ENCODE assay signal across 9 cellular contexts in the genomic region with DNA sequence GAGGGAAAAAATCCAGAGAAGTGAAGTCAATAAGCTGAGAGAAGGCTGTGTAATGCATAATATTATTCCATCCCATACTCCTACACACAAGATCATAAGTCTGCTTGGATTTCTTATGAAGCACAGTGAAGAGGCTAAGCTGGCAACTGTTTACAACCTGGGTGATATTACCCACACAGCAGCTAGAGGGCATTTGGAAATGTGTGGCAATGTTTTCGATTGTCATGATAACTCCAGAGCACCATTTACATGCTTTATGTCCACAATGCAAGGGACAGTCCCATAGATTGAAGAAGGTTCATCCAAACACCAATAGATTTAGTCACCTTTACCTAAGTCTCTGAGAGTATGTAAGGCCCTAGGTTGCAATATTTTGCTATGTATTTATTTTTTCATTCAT.
DNase-seq lines count a peak whose midpoint lies in the region; ATAC-seq, FAIRE-seq and TF ChIP-seq lines count a peak whose summit lies in the region.
"Had no signal": no experiment of that assay in that cellular context is flagged by ENCODE, and none has a peak within 500 bp of the region (broad histone marks: within the 10 kb centered on the region; RNA-seq: fewer than 3 reads in every experiment).

No MANE protein-coding gene starts in this region.

- H3K27me3 Mint-ChIP-seq in neural progenitor cell (ENCODE audit: insufficient read depth, low read depth): peaks cover 2% of the 10 kb centered on the region
- H3K27me3 Mint-ChIP-seq in T-helper 2 cell treated with Interferon-gamma antibody and Interleukin-4, amounts not matched to agents 5 μg/mL and 100 μg/mL, for 36 hours (ENCODE audit: low read depth): peaks cover 12% of the 10 kb centered on the region

- H3K4me3 ChIP-seq in GM12875 (ENCODE audit: low read depth, low read length) (no peak overlapping the region), GM12878 (no peak overlapping the region), neural progenitor cell (no peak overlapping the region)
- H3K4me3 ChIP-seq: SJCRH30 had no signal

- POLR2A ChIA-PET in GM12878 (lab: Charles Lee): no interaction called here

- TF ChIP-seq RAD21 in GM12878 (IDR thresholded peaks at IDR 0.05; ENCODE audit: insufficient read depth, low read depth, low read length): peak; percentile 31

- RAD21 ChIA-PET in GM12878 (lab: Charles Lee; ENCODE audit: unreplicated experiment): no interaction called here

- H4K20me1 ChIP-seq in GM12878 (ENCODE audit: control insufficient read depth, insufficient read depth): no peaks in the 10 kb centered on the region
- H4K20me1 ChIP-seq in neural progenitor cell (ENCODE audit: low read depth): no peaks in the 10 kb centered on the region

- TF ChIP-seq EP300 in GM12878 (IDR thresholded peaks at IDR 0.05; ENCODE audit: borderline replicate concordance in 1 of 2, control insufficient read depth in 1 of 2, low read depth in 2 of 2, low read length in 2 of 2): no peak

- H3K9ac ChIP-seq in GM12878 (ENCODE audit: control insufficient read depth, insufficient read depth, low read length): no peak overlapping the region
- no peak overlapping the region for H3K9ac ChIP-seq in neural progenitor cell

- peak; percentile 29; the same call in 1 of the 2 replicates for TF ChIP-seq CTCF in GM12875 (IDR thresholded peaks at IDR 0.05; ENCODE audit: borderline replicate concordance, insufficient read depth, low read depth, low read length)
- peak; percentile 21 to 22 (median 21); a peak in 3 of 6 replicates for TF ChIP-seq CTCF in GM12878 (IDR thresholded peaks at IDR 0.05 in 2 of 3, conservative IDR thresholded peaks at IDR 0.05 in 1 of 3; ENCODE audit: control insufficient read depth in 2 of 3, extremely low read depth in 1 of 3, insufficient read depth in 1 of 3, low read depth in 3 of 3, low read length in 3 of 3)
- TF ChIP-seq CTCF in neural progenitor cell (IDR thresholded peaks at IDR 0.05): peak; percentile 34

- no peaks in the 10 kb centered on the region for H3K79me2 ChIP-seq in GM12878 (ENCODE audit: control insufficient read depth, insufficient read depth, low read length)
- H3K79me2 ChIP-seq in neural progenitor cell (ENCODE audit: low read depth): no peaks in the 10 kb centered on the region

- SMC1A ChIA-PET in GM12878 (lab: Charles Lee; ENCODE audit: uncharacterized antibody, unreplicated experiment): interaction anchor here (0.6 to 1.5 kb wide), 3 partner anchors 106 to 209 kb away, joined by 3 to 5 read pairs (median 4); no protein-coding TSS in a partner anchor

- no peak overlapping the region for H3K27ac ChIP-seq in GM12878 (ENCODE audit: control insufficient read depth, insufficient read depth)
- H3K27ac ChIP-seq in neural progenitor cell: no peak overlapping the region
- H3K27ac ChIP-seq: SJCRH30 had no signal

- no peak overlapping the region for H3K4me2 ChIP-seq in GM12878 (ENCODE audit: control insufficient read depth, insufficient read depth)
- H3K4me2 ChIP-seq in neural progenitor cell: no peak overlapping the region

- H3F3A ChIP-seq in neural progenitor cell (ENCODE audit: low read depth): no peaks in the 10 kb centered on the region

- CTCF ChIA-PET in GM12878 (lab: Yijun Ruan, JAX): interaction anchor here (1.2 kb wide), 1 partner anchor 11 kb away, joined by 3 read pairs; no protein-coding TSS in a partner anchor

- H3K9me3 ChIP-seq in GM12878 (replicated peaks; ENCODE audit: control insufficient read depth, insufficient read depth, low read length) (no peaks in the 10 kb centered on the region), neural progenitor cell (ENCODE audit: low read depth) (no peaks in the 10 kb centered on the region)
- H3K9me3 ChIP-seq: SJCRH30 had no signal

- no peak for FAIRE-seq in GM12878 (lab: Jason Lieb, UNC)

- H3K4me1 Mint-ChIP-seq in neural progenitor cell: no peaks in the 10 kb centered on the region
- H3K4me1 Mint-ChIP-seq in T-helper 2 cell treated with Interferon-gamma antibody and Interleukin-4, amounts not matched to agents 5 μg/mL and 100 μg/mL, for 36 hours (ENCODE audit: low read depth): peaks cover 5% of the 10 kb centered on the region

- no peaks in the 10 kb centered on the region for H3K36me3 Mint-ChIP-seq in neural progenitor cell
- no peaks in the 10 kb centered on the region for H3K36me3 Mint-ChIP-seq in T-helper 2 cell treated with Interferon-gamma antibody and Interleukin-4, amounts not matched to agents 5 μg/mL and 100 μg/mL, for 36 hours (ENCODE audit: low read depth)

- ATAC-seq in GM12878: peak; percentile 64
- ATAC-seq: activated naive CD8-positive, alpha-beta T cell treated with anti-CD3 and anti-CD28 coated beads, Interleukin-2, amount 50 U/mL, for 24 hours had no signal

- H3K4me1 ChIP-seq in GM12878 (ENCODE audit: control insufficient read depth, insufficient read depth, low read length) (no peaks in the 10 kb centered on the region), neural progenitor cell (peaks cover 3% of the 10 kb centered on the region)
- H3K4me1 ChIP-seq: SJCRH30 had no signal

- peak; percentile 63 for DNase-seq in HT-29 (ENCODE audit: low spot score)
- no peak for DNase-seq in GM12878 (ENCODE audit: low read depth, low spot score)
- DNase-seq in neural progenitor cell (ENCODE audit: low spot score): no peak
- DNase-seq in NCI-H345 treated with DMSO at 0.1 percent for 48 hours (lab: John Stamatoyannopoulos, UW; ENCODE audit: unreplicated experiment): no peak
- no peak for DNase-seq in stimulated activated CD4-positive, alpha-beta T cell treated with anti-CD3 and anti-CD28 coated beads, Interleukin-15, amount 100 ng/mL, for 24 hours
- no peak for DNase-seq in T-helper 2 cell treated with Interferon-gamma antibody and Interleukin-4, amounts not matched to agents 5 μg/mL and 100 μg/mL, for 36 hours (ENCODE audit: low spot score)
- DNase-seq: activated naive CD8-positive, alpha-beta T cell treated with anti-CD3 and anti-CD28 coated beads, Interleukin-2, amount 50 U/mL, for 24 hours had no signal

- H3K36me3 ChIP-seq in GM12878 (ENCODE audit: control insufficient read depth in 2 of 2, insufficient read depth in 2 of 2, low read length in 1 of 2) (no peaks in the 10 kb centered on the region), neural progenitor cell (no peaks in the 10 kb centered on the region)
- H3K36me3 ChIP-seq: SJCRH30 had no signal

- no peak for TF ChIP-seq POLR2A in GM12878 (IDR thresholded peaks at IDR 0.05; ENCODE audit: low read depth, low read length)

- in situ Hi-C loops in GM12878 (cut with MboI): no loop called here

- intact Hi-C loops in GM12878 (cut with micrococcal nuclease; ENCODE audit: unreplicated experiment): no loop called here

- H3K9me3 Mint-ChIP-seq in neural progenitor cell: no peaks in the 10 kb centered on the region
- no peaks in the 10 kb centered on the region for H3K9me3 Mint-ChIP-seq in T-helper 2 cell treated with Interferon-gamma antibody and Interleukin-4, amounts not matched to agents 5 μg/mL and 100 μg/mL, for 36 hours
- H3K9me3 Mint-ChIP-seq: activated naive CD8-positive, alpha-beta T cell treated with anti-CD3 and anti-CD28 coated beads, Interleukin-2, amount 50 U/mL, for 24 hours had no signal

- no peaks in the 10 kb centered on the region; a peak in 1 of 4 replicates for H3K27me3 ChIP-seq in GM12878 (replicated peaks in 1 of 2; ENCODE audit: control insufficient read depth in 2 of 2, insufficient read depth in 2 of 2, low read length in 1 of 2)
- H3K27me3 ChIP-seq in neural progenitor cell: no peaks in the 10 kb centered on the region
- H3K27me3 ChIP-seq: SJCRH30 had no signal

- H3K4me3 Mint-ChIP-seq in neural progenitor cell: no peak overlapping the region
- no peak overlapping the region for H3K4me3 Mint-ChIP-seq in T-helper 2 cell treated with Interferon-gamma antibody and Interleukin-4, amounts not matched to agents 5 μg/mL and 100 μg/mL, for 36 hours
- H3K4me3 Mint-ChIP-seq: activated naive CD8-positive, alpha-beta T cell treated with anti-CD3 and anti-CD28 coated beads, Interleukin-2, amount 50 U/mL, for 24 hours had no signal

- WGBS in GM12878 (ENCODE audit: insufficient coverage, insufficient replicate concordance, low lambda C conversion rate, missing lambda C conversion rate): 0% methylated on average over 1 of the region's 1 CpG

- H2AFZ ChIP-seq in GM12878 (ENCODE audit: control insufficient read depth, low read depth, low read length) (no peak overlapping the region), neural progenitor cell (replicated peaks) (no peak overlapping the region)

- no TSS peak for BruUV-seq in GM12878 (replicated peaks; lab: Mats Ljungman, UMichigan)

- H3K27ac Mint-ChIP-seq in neural progenitor cell: no peak overlapping the region
- H3K27ac Mint-ChIP-seq in T-helper 2 cell treated with Interferon-gamma antibody and Interleukin-4, amounts not matched to agents 5 μg/mL and 100 μg/mL, for 36 hours: no peak overlapping the region
- H3K27ac Mint-ChIP-seq: activated naive CD8-positive, alpha-beta T cell treated with anti-CD3 and anti-CD28 coated beads, Interleukin-2, amount 50 U/mL, for 24 hours had no signal

TF ChIP-seq in GM12878, 131 proteins besides CTCF, POLR2A, EP300 and RAD21:
- TF ChIP-seq IKZF2 (IDR thresholded peaks at IDR 0.05): no peak
- TF ChIP-seq ETV6 (conservative IDR thresholded peaks at IDR 0.05 in 1 of 2, IDR thresholded peaks at IDR 0.05 in 1 of 2; ENCODE audit: borderline replicate concordance in 1 of 2, low read depth in 1 of 2): no peak
- TF ChIP-seq SMC3 (IDR thresholded peaks at IDR 0.05; ENCODE audit: borderline replicate concordance, low read length): no peak
